Comparison of ENCODE assay signal across 9 cellular contexts in the genomic region with DNA sequence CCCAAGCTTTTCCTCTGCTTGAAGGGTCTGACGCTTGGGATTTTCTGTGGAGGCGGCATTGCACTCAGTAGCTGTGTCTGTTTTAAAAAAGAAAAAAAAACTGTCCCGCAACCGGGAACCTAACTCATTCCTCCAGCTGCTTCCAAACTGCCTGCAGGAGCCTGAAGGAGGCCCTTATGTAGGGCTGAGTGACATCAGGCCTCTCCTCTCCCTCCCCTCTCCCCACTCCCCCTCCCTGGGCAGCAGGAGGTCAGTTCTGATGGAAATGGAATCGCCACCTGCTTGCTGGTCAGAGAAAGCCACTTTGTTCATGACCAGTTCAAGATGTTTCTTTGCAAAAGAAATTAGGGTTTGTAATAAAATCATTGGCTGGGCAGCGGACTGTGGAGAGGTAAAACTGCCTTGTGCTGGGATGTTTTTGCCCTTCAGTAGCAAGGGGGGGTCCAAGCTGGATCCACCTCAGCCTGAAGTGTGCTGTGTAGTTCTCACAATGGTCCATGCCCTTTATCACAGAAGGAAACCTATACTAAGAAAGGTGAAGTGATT. TPM values are rescaled to one million over a fixed set of nuclear protein-coding genes. Genes with fewer than 3 reads are reported as not detected.
DNase-seq lines count a peak whose midpoint lies in the region; ATAC-seq, FAIRE-seq and TF ChIP-seq lines count a peak whose summit lies in the region.
"Had no signal": no experiment of that assay in that cellular context is flagged by ENCODE, and none has a peak within 500 bp of the region (broad histone marks: within the 10 kb centered on the region; RNA-seq: fewer than 3 reads in every experiment).

A gene (minus strand): TSS at position 149 of the 546 bp plus-strand sequence. CDS start 90 bp downstream, at position 59.

- H3K4me3 ChIP-seq in HepG2 (replicated peaks in 1 of 3; ENCODE audit: insufficient read depth in 1 of 3, low read depth in 2 of 3, low read length in 3 of 3) = peak within 1 kb of the TSS in 2 of 3 experiments; percentile 24 to 53; a peak in 3 of 6 replicates
- H3K4me3 ChIP-seq in right lobe of liver = peak within 1 kb of the TSS in 1 of 3 donors; percentile 40
- H3K4me3 ChIP-seq in muscle layer of duodenum (ENCODE audit: low read depth in 1 of 2, low read length in 2 of 2) = peak within 1 kb of the TSS; percentile 54 to 56

- no peaks in the 10 kb centered on the region for H3K36me3 Mint-ChIP-seq in dendritic cell treated with granulocyte-macrophage colony-stimulating factor and Interleukin-4, amounts not matched to agents 40 ng/mL and 50 ng/mL, for 4 days (ENCODE audit: low read depth)

- H3K27me3 Mint-ChIP-seq in dendritic cell treated with granulocyte-macrophage colony-stimulating factor and Interleukin-4, amounts not matched to agents 40 ng/mL and 50 ng/mL, for 4 days = peaks cover 15% of the 10 kb centered on the region

- no TSS peak for BruUV-seq in HepG2 (replicated peaks; lab: Mats Ljungman, UMichigan)

- peaks cover 29% of the 10 kb centered on the region for H3K4me1 Mint-ChIP-seq in dendritic cell treated with granulocyte-macrophage colony-stimulating factor and Interleukin-4, amounts not matched to agents 40 ng/mL and 50 ng/mL, for 4 days (ENCODE audit: low read depth)

- H3K9me3 ChIP-seq in HepG2 (ENCODE audit: low read length) (no peaks in the 10 kb centered on the region), right lobe of liver (no peaks in the 10 kb centered on the region), muscle layer of duodenum (ENCODE audit: control insufficient read depth in 1 of 2, low read length in 2 of 2) (no peaks in the 10 kb centered on the region)

- H3K4me3 Mint-ChIP-seq in dendritic cell treated with granulocyte-macrophage colony-stimulating factor and Interleukin-4, amounts not matched to agents 40 ng/mL and 50 ng/mL, for 4 days = peak within 1 kb of the TSS; percentile 68

- DNase-seq in HepG2 (ENCODE audit: low spot score) = no peak
- no peak for DNase-seq in right lobe of liver
- DNase-seq in T-helper 9 cell = no peak
- no peak for DNase-seq in SHP77 treated with DMSO at 0.1 percent for 48 hours (lab: John Stamatoyannopoulos, UW)
- DNase-seq in midbrain (lab: John Stamatoyannopoulos, UW) = no peak
- no peak for DNase-seq in GM12892 (ENCODE audit: insufficient read length)

- no peak within 1 kb of the TSS for H3K9ac ChIP-seq in HepG2 (ENCODE audit: insufficient read depth, low read depth, low read length)

- ATAC-seq in HepG2 (peak; percentile 46), right lobe of liver (no peak)

- POLR2A ChIA-PET in HepG2 (lab: Yijun Ruan, JAX) = no interaction called here

- H3K79me2 ChIP-seq in HepG2 (ENCODE audit: insufficient read depth, low read length) = no peaks in the 10 kb centered on the region

- H3K27me3 ChIP-seq in HepG2 (ENCODE audit: control insufficient read depth in 1 of 2, insufficient read depth in 2 of 2, low read length in 2 of 2) (peaks cover 0 to 8% of the 10 kb centered on the region in 2 experiments; a peak in 1 of 5 replicates), right lobe of liver (no peaks in the 10 kb centered on the region), muscle layer of duodenum (ENCODE audit: low read depth, low read length) (no peaks in the 10 kb centered on the region)

- TF ChIP-seq POLR2A in HepG2 (IDR thresholded peaks at IDR 0.05; ENCODE audit: insufficient read depth in 1 of 2, low read depth in 2 of 2, low read length in 2 of 2) (no peak), right lobe of liver (IDR thresholded peaks at IDR 0.05) (no peak), GM12892 (IDR thresholded peaks at IDR 0.05; ENCODE audit: low read depth, low read length) (no peak)

- CTCF ChIA-PET in HepG2 (lab: Yijun Ruan, JAX; ENCODE audit: low intra/inter-chr PET ratio, low total read pairs) = interaction anchor here (2.4 kb wide), 1 partner anchor 103 kb away, joined by 23 read pairs; no protein-coding TSS in a partner anchor

- no peak within 1 kb of the TSS for H2AFZ ChIP-seq in HepG2 (ENCODE audit: low read length)

- TF ChIP-seq EP300 in HepG2 (IDR thresholded peaks at IDR 0.05; ENCODE audit: low read depth in 2 of 2, low read length in 2 of 2) (no peak), HepG2 (CRISPR knock-in tag; IDR thresholded peaks at IDR 0.05; ENCODE audit: borderline replicate concordance) (no peak)

- FAIRE-seq in HepG2 (lab: Jason Lieb, UNC) = no peak
- no peak for FAIRE-seq in GM12892 (lab: Jason Lieb, UNC)

- H3K27ac Mint-ChIP-seq in dendritic cell treated with granulocyte-macrophage colony-stimulating factor and Interleukin-4, amounts not matched to agents 40 ng/mL and 50 ng/mL, for 4 days = peak within 1 kb of the TSS; percentile 77

- no peak for TF ChIP-seq CTCF in HepG2 (CRISPR knock-in tag; IDR thresholded peaks at IDR 0.05)
- TF ChIP-seq CTCF in right lobe of liver (IDR thresholded peaks at IDR 0.05) = no peak

- H3K27ac ChIP-seq in HepG2 (ENCODE audit: extremely low read length, insufficient read depth, low read length) = no peak within 1 kb of the TSS
- H3K27ac ChIP-seq in right lobe of liver = no peak within 1 kb of the TSS
- no peak within 1 kb of the TSS for H3K27ac ChIP-seq in muscle layer of duodenum (ENCODE audit: low read length)

- no peak for TF ChIP-seq RAD21 in HepG2 (CRISPR knock-in tag; IDR thresholded peaks at IDR 0.05)

- H3K4me1 ChIP-seq in HepG2 (ENCODE audit: insufficient read depth, low read length) (no peaks in the 10 kb centered on the region), right lobe of liver (peaks cover 0 to 3% (median 0%) of the 10 kb centered on the region in 4 donors), muscle layer of duodenum (ENCODE audit: control insufficient read depth in 1 of 2, insufficient read depth in 2 of 2, low read length in 2 of 2) (peaks cover 5 to 6% of the 10 kb centered on the region in 2 donors)

- no peaks in the 10 kb centered on the region for H3K9me3 Mint-ChIP-seq in dendritic cell treated with granulocyte-macrophage colony-stimulating factor and Interleukin-4, amounts not matched to agents 40 ng/mL and 50 ng/mL, for 4 days

- intact Hi-C loops in HepG2 (cut with micrococcal nuclease; ENCODE audit: unreplicated experiment) (loop anchor here (1.0 kb wide), 2 partner anchors 384 to 468 kb away; no protein-coding TSS in a partner anchor), right lobe of liver (cut with DNase I) (no loop called here)
- intact Hi-C loops in dendritic cell treated with granulocyte-macrophage colony-stimulating factor and Interleukin-4, amounts not matched to agents 40 ng/mL and 50 ng/mL, for 4 days (cut with micrococcal nuclease) = loop anchor here (10.0 kb wide), 1 partner anchor 474 kb away; no protein-coding TSS in a partner anchor

- no peaks in the 10 kb centered on the region for H4K20me1 ChIP-seq in HepG2 (ENCODE audit: insufficient read depth, low read length)

- in situ Hi-C loops in HepG2 (cut with HindIII; ENCODE audit: extremely low pct_ligation_motif_present, low pct_unique_long_range_greater_than_20kb) = loop anchor here (25.0 kb wide), 1 partner anchor 462 kb away; a partner anchor contains a TSS

- H3K36me3 ChIP-seq in HepG2 (replicated peaks in 1 of 2; ENCODE audit: control insufficient read depth in 1 of 2, insufficient read depth in 2 of 2, low read length in 2 of 2) (no peaks in the 10 kb centered on the region), right lobe of liver (no peaks in the 10 kb centered on the region), muscle layer of duodenum (ENCODE audit: control insufficient read depth in 1 of 2, insufficient read depth in 2 of 2, low read length in 2 of 2) (no peaks in the 10 kb centered on the region)

- peak within 1 kb of the TSS; percentile 56 for H3K4me2 ChIP-seq in HepG2 (ENCODE audit: low read depth, low read length)

- WGBS in HepG2 (ENCODE audit: low lambda C conversion rate) = 55% methylated on average over 6 of the region's 6 CpGs
- 66% methylated on average over 6 of the region's 6 CpGs for WGBS in right lobe of liver (ENCODE audit: insufficient coverage, low coverage, low lambda C conversion rate, missing lambda C conversion rate)

TF ChIP-seq in HepG2, 621 proteins besides CTCF, POLR2A, EP300 and RAD21 (continues in another document):
- TF ChIP-seq CBFB (CRISPR knock-in tag; IDR thresholded peaks at IDR 0.05) (no peak), PCBP1 (IDR thresholded peaks at IDR 0.05; ENCODE audit: borderline replicate concordance, low read depth, low read length) (no peak), XRCC5 (optimal IDR thresholded peaks at IDR 0.05; ENCODE audit: low read length) (no peak), KDM1A (CRISPR knock-in tag; IDR thresholded peaks at IDR 0.05) (no peak), NFKB2 (CRISPR knock-in tag; IDR thresholded peaks at IDR 0.05; ENCODE audit: borderline replicate concordance) (no peak), YEATS2 (CRISPR knock-in tag; IDR thresholded peaks at IDR 0.05; ENCODE audit: borderline replicate concordance) (no peak), ZNF20 (CRISPR knock-in tag; IDR thresholded peaks at IDR 0.05) (no peak)
- TF ChIP-seq, protein P1, sequence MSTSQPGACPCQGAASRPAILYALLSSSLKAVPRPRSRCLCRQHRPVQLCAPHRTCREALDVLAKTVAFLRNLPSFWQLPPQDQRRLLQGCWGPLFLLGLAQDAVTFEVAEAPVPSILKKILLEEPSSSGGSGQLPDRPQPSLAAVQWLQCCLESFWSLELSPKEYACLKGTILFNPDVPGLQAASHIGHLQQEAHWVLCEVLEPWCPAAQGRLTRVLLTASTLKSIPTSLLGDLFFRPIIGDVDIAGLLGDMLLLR (CRISPR knock-in tag; IDR thresholded peaks at IDR 0.05) = no peak

RNA-seq across cellular contexts. Expression of the gene that starts here (rescaled TPM):
- total RNA-seq in HepG2 (2016; rRNA removed; fragmentation: Illumina TruSeq; extraction: Trizol) = not detected in 2 replicates
- total RNA-seq in HepG2 (2016; cell fraction: cytosol; rRNA removed; fragmentation: Illumina TruSeq; extraction: Trizol; ENCODE audit: low read depth) = not detected in 2 replicates
- not detected in 2 replicates for total RNA-seq in HepG2 (2016; cell fraction: insoluble cytoplasmic fraction; rRNA removed; fragmentation: Illumina TruSeq; extraction: Trizol)
- total RNA-seq in HepG2 (2016; cell fraction: membrane; rRNA removed; fragmentation: Illumina TruSeq; extraction: Trizol) = not detected in 2 replicates
- total RNA-seq in HepG2 (2016; cell fraction: nucleus; rRNA removed; fragmentation: Illumina TruSeq; extraction: Trizol) = not detected in 2 replicates
- not detected in 2 replicates for polyA plus RNA-seq in HepG2 (2011; rRNA removed)
- not detected in 2 replicates for polyA plus RNA-seq in HepG2 (2011; cell fraction: cytosol; rRNA removed)
- polyA plus RNA-seq in HepG2 (2011; cell fraction: nucleus; rRNA removed) = not detected in 2 replicates
- not detected in 2 replicates for polyA plus RNA-seq in HepG2 (2012)
- polyA plus RNA-seq in HepG2 (2016; cell fraction: cytosol; fragmentation: Illumina TruSeq; extraction: Trizol; ENCODE audit: low read depth) = not detected in 2 replicates
- not detected in 2 replicates for polyA plus RNA-seq in HepG2 (2016; cell fraction: insoluble cytoplasmic fraction; fragmentation: Illumina TruSeq; extraction: Trizol; ENCODE audit: low read depth)
- not detected in 2 replicates for polyA plus RNA-seq in HepG2 (2016; cell fraction: membrane; fragmentation: Illumina TruSeq; extraction: Trizol; ENCODE audit: low read depth)
- polyA plus RNA-seq in HepG2 (2016; cell fraction: nucleus; fragmentation: Illumina TruSeq; extraction: Trizol; ENCODE audit: insufficient read depth, low read depth) = not detected in 2 replicates
- polyA minus RNA-seq in HepG2 (2011; rRNA and poly(A)+ RNA removed; ENCODE audit: low replicate concordance) = not detected in 2 replicates
- not detected in 2 replicates for polyA minus RNA-seq in HepG2 (2011; cell fraction: cytosol; rRNA and poly(A)+ RNA removed)
- not detected in 2 replicates for polyA minus RNA-seq in HepG2 (2011; cell fraction: nucleus; rRNA and poly(A)+ RNA removed)
- total RNA-seq in right lobe of liver = under 1 TPM in 2 of 6 experiments, not detected in 4; 0.24 to 0.31 TPM
- not detected for polyA plus RNA-seq in GM12892 (2012; ENCODE audit: missing spikeins)
- total RNA-seq: NCI-H460 had no signal

Comparison
In these comparisons a context has a peak if more than half of its experiments do, and no peak if none do; other contexts are left out.
1. intact Hi-C loops: an anchor here in HepG2 (1.0 kb wide) and dendritic cell treated with granulocyte-macrophage colony-stimulating factor and Interleukin-4, amounts not matched to agents 40 ng/mL and 50 ng/mL, for 4 days (10.0 kb wide); none called in right lobe of liver.
2. Peak in ATAC-seq, H3K4me3 ChIP-seq and H3K4me2 ChIP-seq in HepG2; RNA of the gene not detected or under 1 TPM.